32 cellular contexts compared by ENCODE assay signal in genomic region chr5:125521289-125521688, GRCh38.
"Had no signal": no experiment of that assay in that cellular context is flagged by ENCODE, and none has a peak within 500 bp of the region (broad histone marks: within the 10 kb centered on the region; RNA-seq: fewer than 3 reads in every experiment).

No MANE protein-coding gene starts in this region.

- ATAC-seq: activated naive CD4-positive, alpha-beta T cell treated with anti-CD3 and anti-CD28 coated beads, Interleukin-2, amount 50 U/mL, for 72 hours; activated naive CD8-positive, alpha-beta T cell treated with anti-CD3 and anti-CD28 coated beads, Interleukin-2, amount 50 U/mL, for 24 hours; activated T-cell treated with anti-CD3 and anti-CD28 coated beads, Interleukin-2, amount 50 U/mL, for 4 hours; activated T-cell treated with anti-CD3 and anti-CD28 coated beads, Interleukin-2, amount 50 U/mL, for 72 hours; activated T-helper 17 cell treated with anti-CD3 and anti-CD28 coated beads, Interleukin-2, amount 50 U/mL, for 72 hours; body of pancreas had no signal

- H3K27me3 ChIP-seq: adrenal gland, ascending aorta, body of pancreas, brain microvascular endothelial cell, breast epithelium, cardiac muscle cell had no signal

- H3K4me1 ChIP-seq: adrenal gland, ascending aorta, body of pancreas, breast epithelium had no signal

- DNase-seq: activated effector memory CD4-positive, alpha-beta T cell treated with anti-CD3 and anti-CD28 coated beads, Interleukin-2, amount 50 U/mL, for 16 hours; activated effector memory CD4-positive, alpha-beta T cell treated with Interleukin-2 at 50 U/mL for 16 hours; activated gamma-delta T cell; activated gamma-delta T cell treated with Interleukin-2 at 50 U/mL for 16 hours; activated naive CD4-positive, alpha-beta T cell; activated naive CD4-positive, alpha-beta T cell treated with anti-CD3 and anti-CD28 coated beads for 36 hours; activated naive CD4-positive, alpha-beta T cell treated with anti-CD3 and anti-CD28 coated beads, Interleukin-2, amount 10 ng/mL, durations not matched to agents 7 days and 5 days; activated naive CD4-positive, alpha-beta T cell treated with anti-CD3 and anti-CD28 coated beads, Interleukin-2, amount 50 U/mL, for 16 hours; activated naive CD4-positive, alpha-beta T cell treated with Interleukin-2 at 50 U/mL for 16 hours; activated naive CD8-positive, alpha-beta T cell treated with anti-CD3 and anti-CD28 coated beads for 36 hours; activated naive CD8-positive, alpha-beta T cell treated with anti-CD3 and anti-CD28 coated beads, Interleukin-2, amount 10 ng/mL, durations not matched to agents 7 days and 5 days; activated naive CD8-positive, alpha-beta T cell treated with anti-CD3 and anti-CD28 coated beads, Interleukin-2, amount 50 U/mL, for 24 hours; activated T-cell treated with anti-CD3 and anti-CD28 coated beads, Interleukin-2, amount 50 U/mL, for 1 hour; activated T-cell treated with anti-CD3 and anti-CD28 coated beads, Interleukin-2, amount 50 U/mL, for 24 hours; activated T-cell treated with anti-CD3 and anti-CD28 coated beads, Interleukin-2, amount 50 U/mL, for 4 hours; activated T-cell treated with anti-CD3 and anti-CD28 coated beads, Interleukin-2, amount 50 U/mL, for 48 hours; activated T-cell treated with anti-CD3 and anti-CD28 coated beads, Interleukin-2, amount 50 U/mL, for 72 hours; adrenal gland; amniotic stem cell; amygdala; anterior cingulate cortex; aorta; body of pancreas; brain microvascular endothelial cell; caudate nucleus; central memory CD4-positive, alpha-beta T cell; cerebellar nuclear complex had no signal

- H3K4me3 ChIP-seq: adrenal gland, ascending aorta, body of pancreas, breast epithelium, cardiac muscle cell had no signal

- H3K27ac ChIP-seq: adrenal gland, ascending aorta, body of pancreas, brain microvascular endothelial cell, breast epithelium, cardiac muscle cell had no signal

- H3K36me3 ChIP-seq: adrenal gland, ascending aorta, brain microvascular endothelial cell, breast epithelium, cardiac muscle cell had no signal

- H3K9me3 ChIP-seq: ascending aorta, body of pancreas, breast epithelium had no signal
